23 cellular contexts compared by ENCODE assay signal in the genomic region with DNA sequence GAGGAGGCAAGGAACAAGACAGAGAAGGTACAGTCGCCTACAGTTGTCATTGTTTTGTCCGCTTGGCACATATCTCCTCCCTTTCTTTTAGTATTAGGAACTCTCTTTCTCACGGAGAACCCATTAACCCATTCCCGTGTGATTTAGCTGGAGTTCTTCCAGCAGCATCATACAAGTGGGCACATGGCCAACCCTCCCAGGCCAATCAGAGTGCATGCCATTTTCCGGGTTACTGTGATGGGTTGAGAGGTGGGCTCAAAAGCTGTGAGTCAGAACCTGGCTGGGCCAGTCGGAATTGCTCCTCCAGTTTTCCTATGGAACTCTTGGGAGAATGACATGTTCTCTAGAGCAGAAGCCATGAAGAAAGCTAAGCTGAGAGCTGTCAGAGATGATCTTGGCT.
DNase-seq lines count a peak whose midpoint lies in the region; ATAC-seq lines count a peak whose summit lies in the region.
"Had no signal": no experiment of that assay in that cellular context is flagged by ENCODE, and none has a peak within 500 bp of the region (broad histone marks: within the 10 kb centered on the region; RNA-seq: fewer than 3 reads in every experiment).

No MANE protein-coding gene starts in this region.

- intact Hi-C loops in activated CD4-positive, alpha-beta T cell treated with anti-CD3 and anti-CD28 coated beads for 36 hours (cut with DNase I, micrococcal nuclease), result no loop called here

- H3K9me3 ChIP-seq in MG63, result no peaks in the 10 kb centered on the region
- H3K9me3 ChIP-seq: pancreas had no signal

- no peaks in the 10 kb centered on the region for H3K9me3 Mint-ChIP-seq in activated CD4-positive, alpha-beta T cell treated with anti-CD3 and anti-CD28 coated beads for 36 hours (ENCODE audit: low read depth)
- H3K9me3 Mint-ChIP-seq in activated T-cell treated with anti-CD3 and anti-CD28 coated beads, Interleukin-2, amount 50 U/mL, for 24 hours, result peaks cover 6% of the 10 kb centered on the region
- H3K9me3 Mint-ChIP-seq: central memory CD8-positive, alpha-beta T cell; natural killer cell treated with Interleukin-12 subunit alpha and Interleukin-12 subunit beta and Interleukin-15 and Interleukin-18, amount 100 ng/mL, for 72 hours had no signal

- no peak overlapping the region for H3K4me3 ChIP-seq in MG63
- H3K4me3 ChIP-seq: esophagus muscularis mucosa, pancreas had no signal

- peak; percentile 85 for ATAC-seq in esophagus mucosa
- no peak for ATAC-seq in activated CD4-positive, alpha-beta T cell treated with anti-CD3 and anti-CD28 coated beads for 36 hours
- ATAC-seq in HG03565 (IDR thresholded peaks at IDR 0.05; ENCODE audit: unreplicated experiment), result no peak
- ATAC-seq: left colon; natural killer cell treated with Interleukin-12 subunit alpha and Interleukin-12 subunit beta and Interleukin-15 and Interleukin-18, amount 100 ng/mL, for 72 hours; pancreas had no signal

- CTCF ChIA-PET in activated CD4-positive, alpha-beta T cell treated with anti-CD3 and anti-CD28 coated beads for 36 hours (lab: Charles Lee), result interaction anchor here (1.1 kb wide), 1 partner anchor 477 kb away, joined by 6 read pairs; no protein-coding TSS in a partner anchor

- DNase-seq in DMS 273 (lab: John Stamatoyannopoulos, UW; ENCODE audit: unreplicated experiment), result peak; percentile 59
- DNase-seq in MG63, result peak; percentile 41
- peak; percentile 43 for DNase-seq in RPMI7951 (ENCODE audit: low read depth)
- no peak for DNase-seq in activated CD4-positive, alpha-beta T cell treated with anti-CD3 and anti-CD28 coated beads for 36 hours
- DNase-seq in activated T-cell treated with anti-CD3 and anti-CD28 coated beads, Interleukin-2, amount 50 U/mL, for 24 hours, result no peak
- DNase-seq: activated CD4-positive, CD25-positive, alpha-beta regulatory T cell treated with anti-CD3 and anti-CD28 coated beads, Interleukin-2, amount 50 U/mL, for 72 hours; activated naive CD4-positive, alpha-beta T cell treated with anti-CD3 and anti-CD28 coated beads, Interleukin-2, amount 50 U/mL, for 16 hours; CD4-positive, alpha-beta memory T cell; DMS79; effector CD8-positive, alpha-beta T cell; left colon; NCI-H1417; NCI-H2227 treated with DMSO at 0.1 percent for 48 hours; pancreas; RPMI8226; stimulated activated CD4-positive, alpha-beta T cell treated with anti-CD3 and anti-CD28 coated beads, Interleukin-2, amount 100 ng/mL, for 24 hours; stimulated activated naive CD4-positive, alpha-beta T cell; T-helper 9 cell had no signal

- no peaks in the 10 kb centered on the region for H3K4me1 Mint-ChIP-seq in activated CD4-positive, alpha-beta T cell treated with anti-CD3 and anti-CD28 coated beads for 36 hours
- peaks cover 7% of the 10 kb centered on the region for H3K4me1 Mint-ChIP-seq in activated T-cell treated with anti-CD3 and anti-CD28 coated beads, Interleukin-2, amount 50 U/mL, for 24 hours (ENCODE audit: low read depth)
- H3K4me1 Mint-ChIP-seq: central memory CD8-positive, alpha-beta T cell had no signal

- no peaks in the 10 kb centered on the region for H3K27me3 ChIP-seq in MG63

- H3K36me3 Mint-ChIP-seq in activated CD4-positive, alpha-beta T cell treated with anti-CD3 and anti-CD28 coated beads for 36 hours (ENCODE audit: low read depth), result no peaks in the 10 kb centered on the region
- H3K36me3 Mint-ChIP-seq in activated T-cell treated with anti-CD3 and anti-CD28 coated beads, Interleukin-2, amount 50 U/mL, for 24 hours (ENCODE audit: low read depth), result no peaks in the 10 kb centered on the region
- H3K36me3 Mint-ChIP-seq: CD4-positive, alpha-beta memory T cell; natural killer cell treated with Interleukin-12 subunit alpha and Interleukin-12 subunit beta and Interleukin-15 and Interleukin-18, amount 100 ng/mL, for 72 hours had no signal

- H3K4me3 Mint-ChIP-seq in activated CD4-positive, alpha-beta T cell treated with anti-CD3 and anti-CD28 coated beads for 36 hours, result no peak overlapping the region
- H3K4me3 Mint-ChIP-seq in activated T-cell treated with anti-CD3 and anti-CD28 coated beads, Interleukin-2, amount 50 U/mL, for 24 hours, result no peak overlapping the region
- H3K4me3 Mint-ChIP-seq: CD4-positive, alpha-beta memory T cell; central memory CD8-positive, alpha-beta T cell; natural killer cell treated with Interleukin-12 subunit alpha and Interleukin-12 subunit beta and Interleukin-15 and Interleukin-18, amount 100 ng/mL, for 72 hours had no signal

- POLR2A ChIA-PET in activated CD4-positive, alpha-beta T cell treated with anti-CD3 and anti-CD28 coated beads for 36 hours (lab: Charles Lee), result no interaction called here

- no peak overlapping the region for H3K27ac Mint-ChIP-seq in activated CD4-positive, alpha-beta T cell treated with anti-CD3 and anti-CD28 coated beads for 36 hours
- no peak overlapping the region for H3K27ac Mint-ChIP-seq in activated T-cell treated with anti-CD3 and anti-CD28 coated beads, Interleukin-2, amount 50 U/mL, for 24 hours
- H3K27ac Mint-ChIP-seq: CD4-positive, alpha-beta memory T cell; natural killer cell treated with Interleukin-12 subunit alpha and Interleukin-12 subunit beta and Interleukin-15 and Interleukin-18, amount 100 ng/mL, for 72 hours had no signal

- no peaks in the 10 kb centered on the region for H3K36me3 ChIP-seq in MG63
- H3K36me3 ChIP-seq: esophagus muscularis mucosa, pancreas had no signal

- peaks cover 3% of the 10 kb centered on the region for H3K27me3 Mint-ChIP-seq in activated CD4-positive, alpha-beta T cell treated with anti-CD3 and anti-CD28 coated beads for 36 hours
- peaks cover 3% of the 10 kb centered on the region for H3K27me3 Mint-ChIP-seq in activated T-cell treated with anti-CD3 and anti-CD28 coated beads, Interleukin-2, amount 50 U/mL, for 24 hours

Comparison
In these comparisons a context has a peak if more than half of its experiments do, and no peak if none do; other contexts are left out.
1. DNase-seq: peak in DMS 273 (single experiment), MG63 (single experiment) and RPMI7951 (single experiment); none in activated CD4-positive, alpha-beta T cell treated with anti-CD3 and anti-CD28 coated beads for 36 hours (single experiment) and activated T-cell treated with anti-CD3 and anti-CD28 coated beads, Interleukin-2, amount 50 U/mL, for 24 hours (single experiment).